ENCODE assay signal across 1 cellular context in the genomic region with DNA sequence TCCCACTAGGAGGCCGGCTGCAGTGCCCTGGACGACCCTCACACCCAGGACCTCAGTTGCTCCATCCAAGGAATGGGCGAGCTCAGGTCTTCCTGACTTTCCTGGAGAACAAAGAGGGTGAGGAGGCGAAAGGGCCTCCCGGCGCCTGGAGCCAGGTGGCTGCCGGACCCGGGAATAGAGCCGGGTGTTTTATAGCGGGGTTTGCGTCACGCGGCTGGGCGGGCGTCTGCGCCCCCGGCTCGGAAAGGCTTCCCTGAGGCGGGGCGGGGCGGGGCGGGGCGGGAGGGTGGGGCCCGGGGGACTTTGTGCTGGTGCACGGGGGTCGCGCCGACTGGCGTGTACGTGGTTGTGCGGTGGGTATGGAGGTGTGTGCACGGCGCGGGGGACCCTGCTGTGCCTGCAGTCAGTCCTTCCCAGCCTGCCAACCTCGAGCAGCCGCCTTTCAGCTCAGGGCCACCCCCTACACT.
TF ChIP-seq lines count a peak whose summit lies in the region.

No MANE protein-coding gene starts in this region.

TF ChIP-seq in IMR-90, 13 proteins besides CTCF, POLR2A, EP300 and RAD21:
- TF ChIP-seq RCOR1 (IDR thresholded peaks at IDR 0.05; ENCODE audit: insufficient replicate concordance, low read length) = no peak
- no peak for TF ChIP-seq MAZ (IDR thresholded peaks at IDR 0.05; ENCODE audit: borderline replicate concordance, low read depth, low read length)
- TF ChIP-seq FOS (IDR thresholded peaks at IDR 0.05; ENCODE audit: low read depth, low read length) = no peak
- no peak for TF ChIP-seq MAFK (IDR thresholded peaks at IDR 0.05; ENCODE audit: low read depth, low read length)
- TF ChIP-seq MXI1 (IDR thresholded peaks at IDR 0.05; ENCODE audit: borderline replicate concordance, low read depth, low read length) = no peak
- no peak for TF ChIP-seq SMC3 (IDR thresholded peaks at IDR 0.05; ENCODE audit: low read depth, low read length)
- TF ChIP-seq CHD1 (IDR thresholded peaks at IDR 0.05; ENCODE audit: low read depth, low read length) = no peak
- no peak for TF ChIP-seq RFX5 (IDR thresholded peaks at IDR 0.05; ENCODE audit: low read depth, low read length)
- TF ChIP-seq NFE2L2 (IDR thresholded peaks at IDR 0.05; ENCODE audit: low read depth, low read length) = no peak
- TF ChIP-seq, protein P1, sequence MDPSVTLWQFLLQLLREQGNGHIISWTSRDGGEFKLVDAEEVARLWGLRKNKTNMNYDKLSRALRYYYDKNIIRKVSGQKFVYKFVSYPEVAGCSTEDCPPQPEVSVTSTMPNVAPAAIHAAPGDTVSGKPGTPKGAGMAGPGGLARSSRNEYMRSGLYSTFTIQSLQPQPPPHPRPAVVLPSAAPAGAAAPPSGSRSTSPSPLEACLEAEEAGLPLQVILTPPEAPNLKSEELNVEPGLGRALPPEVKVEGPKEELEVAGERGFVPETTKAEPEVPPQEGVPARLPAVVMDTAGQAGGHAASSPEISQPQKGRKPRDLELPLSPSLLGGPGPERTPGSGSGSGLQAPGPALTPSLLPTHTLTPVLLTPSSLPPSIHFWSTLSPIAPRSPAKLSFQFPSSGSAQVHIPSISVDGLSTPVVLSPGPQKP (IDR thresholded peaks at IDR 0.05; ENCODE audit: borderline replicate concordance, low read depth, low read length) = no peak
- no peak for TF ChIP-seq CEBPB (IDR thresholded peaks at IDR 0.05; ENCODE audit: low read depth, low read length)
- TF ChIP-seq BHLHE40 (IDR thresholded peaks at IDR 0.05; ENCODE audit: low read depth, low read length) = no peak
- no peak for TF ChIP-seq USF2 (IDR thresholded peaks at IDR 0.05; ENCODE audit: low read depth, low read length)
